ENCODE assay signal across 21 cellular contexts in the genomic region with DNA sequence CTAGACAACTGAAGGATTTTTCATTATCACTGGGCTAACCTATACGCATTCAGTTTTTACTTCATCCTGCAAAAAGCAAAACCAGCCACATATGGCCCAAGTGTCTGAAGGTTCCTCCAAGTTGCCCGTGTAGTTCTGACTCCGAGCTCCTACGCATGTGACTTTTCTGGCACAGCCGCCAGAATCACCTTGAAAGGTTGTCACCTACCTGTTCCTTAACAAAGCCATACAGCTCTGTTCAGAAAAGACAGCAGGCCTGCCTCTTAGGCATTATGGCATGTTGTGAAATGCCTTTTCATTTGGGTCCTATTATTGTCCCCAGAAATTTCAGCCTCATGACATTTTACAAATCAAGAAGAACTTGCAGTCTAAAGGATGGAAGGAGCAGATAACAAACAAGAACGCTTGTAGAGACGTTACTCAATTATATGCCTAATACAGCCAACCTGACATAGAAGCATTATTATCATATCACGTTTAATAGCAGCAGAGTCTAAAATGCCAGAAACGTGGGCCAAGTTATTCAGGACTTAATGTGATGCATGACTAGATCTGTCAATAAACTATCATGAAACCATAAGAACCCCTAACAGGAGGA.
DNase-seq lines count a peak whose midpoint lies in the region; ATAC-seq, FAIRE-seq and TF ChIP-seq lines count a peak whose summit lies in the region.
"Had no signal": no experiment of that assay in that cellular context is flagged by ENCODE, and none has a peak within 500 bp of the region (broad histone marks: within the 10 kb centered on the region; RNA-seq: fewer than 3 reads in every experiment).

No MANE protein-coding gene starts in this region.

- TF ChIP-seq EP300 in neural cell (conservative IDR thresholded peaks at IDR 0.05; ENCODE audit: poor library complexity, severe bottlenecking): peak; percentile 87

- peak overlapping the region; percentile 28 for H3K4me3 ChIP-seq in endocrine pancreas (ENCODE audit: control insufficient read depth, insufficient read depth, low read length)
- H3K4me3 ChIP-seq in neural cell (ENCODE audit: low read length): peak overlapping the region; percentile 22
- peak overlapping the region in 1 of 3 donors; percentile 2 for H3K4me3 ChIP-seq in thyroid gland (replicated peaks in 1 of 3)
- no peak overlapping the region for H3K4me3 ChIP-seq in lower leg skin (ENCODE audit: low read depth, poor library complexity, severe bottlenecking)
- H3K4me3 ChIP-seq: GM23248, HAP-1 had no signal

- TF ChIP-seq POLR2A in GM12892 (IDR thresholded peaks at IDR 0.05; ENCODE audit: low read depth, low read length) (no peak), thyroid gland (IDR thresholded peaks at IDR 0.05) (peak in 1 of 2 donors; percentile 62), lower leg skin (IDR thresholded peaks at IDR 0.05) (no peak), GM18505 (IDR thresholded peaks at IDR 0.05; ENCODE audit: borderline replicate concordance, extremely low read depth, insufficient read depth, insufficient read length) (no peak)

- no peak overlapping the region for H2AFZ ChIP-seq in neural cell (ENCODE audit: low read depth, low read length)
- H2AFZ ChIP-seq: GM23248 had no signal

- no peaks in the 10 kb centered on the region for H3K79me2 ChIP-seq in neural cell (replicated peaks; ENCODE audit: insufficient read depth, low read length)

- TF ChIP-seq RAD21 in neural cell (conservative IDR thresholded peaks at IDR 0.05): no peak

- intact Hi-C loops in thyroid gland (cut with DNase I) (no loop called here), lower leg skin (cut with DNase I; ENCODE audit: low total_unique reads) (no loop called here)

- H3K9ac ChIP-seq in endocrine pancreas (ENCODE audit: control insufficient read depth, insufficient read depth, low read length) (no peak overlapping the region), neural cell (ENCODE audit: low read length) (no peak overlapping the region)
- H3K9ac ChIP-seq: GM23248, SK-N-SH had no signal

- H3K36me3 ChIP-seq in endocrine pancreas (ENCODE audit: control insufficient read depth, insufficient read depth, low read length): no peaks in the 10 kb centered on the region
- no peaks in the 10 kb centered on the region for H3K36me3 ChIP-seq in neural cell (ENCODE audit: insufficient read depth, low read length)
- no peaks in the 10 kb centered on the region for H3K36me3 ChIP-seq in thyroid gland
- H3K36me3 ChIP-seq: HAP-1 had no signal

- H3F3A ChIP-seq in neural cell (ENCODE audit: insufficient read depth, low read length, poor library complexity, severe bottlenecking): no peaks in the 10 kb centered on the region

- peak; percentile 50 for FAIRE-seq in GM12892 (lab: Jason Lieb, UNC)
- FAIRE-seq: G401.6, GM19239, HTR-8/SVneo had no signal

- H3K27ac ChIP-seq in neural cell (ENCODE audit: low read length) (no peak overlapping the region), thyroid gland (peak overlapping the region; percentile 89 to 98 (median 95))
- H3K27ac ChIP-seq: C4-2B, GM23248 had no signal

- 43 to 58% methylated on average over 9 of the region's 9 CpGs for WGBS in thyroid gland, 2 donors
- 66 to 72% methylated on average over 9 of the region's 9 CpGs for WGBS in lower leg skin, 2 donors

- no peak for ATAC-seq in GM18505 (IDR thresholded peaks at IDR 0.05; ENCODE audit: unreplicated experiment)

- no peaks in the 10 kb centered on the region for H4K20me1 ChIP-seq in neural cell (ENCODE audit: insufficient read depth)

- H3K27me3 ChIP-seq in endocrine pancreas (ENCODE audit: control insufficient read depth, insufficient read depth, low read length) (no peaks in the 10 kb centered on the region), neural cell (ENCODE audit: insufficient read depth, low read depth, low read length) (no peaks in the 10 kb centered on the region), thyroid gland (no peaks in the 10 kb centered on the region)

- H3K9me2 ChIP-seq in neural cell (ENCODE audit: insufficient read depth, low read length): no peaks in the 10 kb centered on the region
- H3K9me2 ChIP-seq: SK-N-SH had no signal

- H3K4me1 ChIP-seq in endocrine pancreas (ENCODE audit: control insufficient read depth, insufficient read depth, low read length) (peaks cover 16% of the 10 kb centered on the region), thyroid gland (peaks cover 23 to 33% of the 10 kb centered on the region in 2 donors)

- no peaks in the 10 kb centered on the region for H3K9me3 ChIP-seq in endocrine pancreas (ENCODE audit: control insufficient read depth, low read length)
- no peaks in the 10 kb centered on the region for H3K9me3 ChIP-seq in neural cell (ENCODE audit: low read length)
- H3K9me3 ChIP-seq in thyroid gland: no peaks in the 10 kb centered on the region
- H3K9me3 ChIP-seq: HAP-1, SK-N-SH had no signal

- no peak overlapping the region for H3K4me2 ChIP-seq in neural cell (ENCODE audit: low read length)
- H3K4me2 ChIP-seq: SK-N-SH had no signal

- no peak for DNase-seq in GM12892 (ENCODE audit: insufficient read length)
- DNase-seq in thyroid gland: peak; percentile 82 to 85
- DNase-seq in lower leg skin (ENCODE audit: low spot score in 2 of 2): no peak
- DNase-seq in ureter (ENCODE audit: low spot score): no peak
- DNase-seq: AML-193, GM23248, Karpas-422, NCI-H1092, NCI-H1436 treated with DMSO at 0.1 percent for 48 hours, NCI-H2081, NCI-H446 treated with DMSO at 0.1 percent for 48 hours, Right ventricle myocardium superior, SK-N-SH had no signal

- TF ChIP-seq CTCF in neural cell (IDR thresholded peaks at IDR 0.05; ENCODE audit: poor library complexity, severe bottlenecking) (no peak), thyroid gland (IDR thresholded peaks at IDR 0.05) (no peak), lower leg skin (IDR thresholded peaks at IDR 0.05) (no peak)

TF ChIP-seq in neural cell, 6 proteins besides CTCF, POLR2A, EP300 and RAD21:
- TF ChIP-seq SMC3 (conservative IDR thresholded peaks at IDR 0.05; ENCODE audit: poor library complexity): no peak
- no peak for TF ChIP-seq MXI1 (conservative IDR thresholded peaks at IDR 0.05; ENCODE audit: poor library complexity, severe bottlenecking)
- no peak for TF ChIP-seq EZH2 (IDR thresholded peaks at IDR 0.05; ENCODE audit: borderline replicate concordance, insufficient read depth, low read length, poor library complexity, severe bottlenecking)
- no peak for TF ChIP-seq TAF1 (IDR thresholded peaks at IDR 0.05; ENCODE audit: low read depth)
- peak; percentile 30 for TF ChIP-seq REST (IDR thresholded peaks at IDR 0.05; ENCODE audit: borderline replicate concordance)
- peak; percentile 75 for TF ChIP-seq POLR2AphosphoS5 (IDR thresholded peaks at IDR 0.05)

Comparison
In these comparisons a context has a peak if more than half of its experiments do, and no peak if none do; other contexts are left out.
1. DNase-seq: peak in thyroid gland (2 of 2); none in GM12892 (single experiment), lower leg skin (0 of 2) and ureter (single experiment).